11 cellular contexts compared by ENCODE assay signal in genomic region chr9:4301971-4302427, GRCh38. TPM values are rescaled to one million over a fixed set of nuclear protein-coding genes. Genes with fewer than 3 reads are reported as not detected.
DNase-seq lines count a peak whose midpoint lies in the region; ATAC-seq, FAIRE-seq and TF ChIP-seq lines count a peak whose summit lies in the region.
"Had no signal": no experiment of that assay in that cellular context is flagged by ENCODE, and none has a peak within 500 bp of the region (broad histone marks: within the 10 kb centered on the region; RNA-seq: fewer than 3 reads in every experiment).

No MANE protein-coding gene starts in this region.

- TF ChIP-seq CTCF in keratinocyte (optimal IDR thresholded peaks at IDR 0.05 in 1 of 3, IDR thresholded peaks at IDR 0.05 in 1 of 3, conservative IDR thresholded peaks at IDR 0.05 in 1 of 3; ENCODE audit: extremely low read depth in 1 of 3, insufficient read depth in 2 of 3, low read length in 3 of 3) = no peak
- no peak for TF ChIP-seq CTCF in tibial artery (IDR thresholded peaks at IDR 0.05)

- H3K4me3 ChIP-seq in keratinocyte (ENCODE audit: control insufficient read depth in 2 of 3, extremely low read depth in 1 of 3, insufficient read depth in 2 of 3, low read depth in 1 of 3, low read length in 3 of 3) (no peak overlapping the region), tibial artery (no peak overlapping the region)
- H3K4me3 ChIP-seq: suprapubic skin had no signal

- no peaks in the 10 kb centered on the region for H3K9me3 ChIP-seq in keratinocyte (ENCODE audit: control insufficient read depth, low read depth, low read length)
- no peaks in the 10 kb centered on the region for H3K9me3 ChIP-seq in tibial artery
- H3K9me3 ChIP-seq: neutrophil, suprapubic skin had no signal

- H3K36me3 ChIP-seq in keratinocyte (ENCODE audit: control insufficient read depth in 2 of 2, extremely low read depth in 1 of 2, insufficient read depth in 2 of 2, low read length in 2 of 2) = no peaks in the 10 kb centered on the region
- no peaks in the 10 kb centered on the region for H3K36me3 ChIP-seq in tibial artery
- H3K36me3 ChIP-seq: neutrophil, suprapubic skin had no signal

- H3K4me1 ChIP-seq in keratinocyte (ENCODE audit: control insufficient read depth, extremely low read depth, insufficient read depth, low read length) (peaks cover 38% of the 10 kb centered on the region), tibial artery (peaks cover 0 to 36% (median 0%) of the 10 kb centered on the region in 4 donors)

- H4K20me1 ChIP-seq in keratinocyte (ENCODE audit: control insufficient read depth, extremely low read depth, insufficient read depth, low read length) = no peaks in the 10 kb centered on the region

- H3K4me2 ChIP-seq in keratinocyte (ENCODE audit: control insufficient read depth, extremely low read depth, insufficient read depth, low read depth, low read length) = peak overlapping the region; percentile 46

- peak; percentile 23 to 30 for ATAC-seq in activated naive CD4-positive, alpha-beta T cell treated with anti-CD3 and anti-CD28 coated beads, Interleukin-2, amount 50 U/mL, for 72 hours
- ATAC-seq in HG03045 (IDR thresholded peaks at IDR 0.05; ENCODE audit: unreplicated experiment) = no peak

- H3K36me3 Mint-ChIP-seq in activated naive CD4-positive, alpha-beta T cell treated with anti-CD3 and anti-CD28 coated beads, Interleukin-2, amount 50 U/mL, for 72 hours = peaks cover 0 to 16% of the 10 kb centered on the region in 2 donors

- intact Hi-C loops in tibial artery (cut with DNase I; ENCODE audit: low total_unique reads) = no loop called here

- H3K27me3 ChIP-seq in keratinocyte (ENCODE audit: control insufficient read depth, extremely low read depth, insufficient read depth, low read length) (no peaks in the 10 kb centered on the region), tibial artery (no peaks in the 10 kb centered on the region)

- no peak for DNase-seq in activated naive CD4-positive, alpha-beta T cell treated with anti-CD3 and anti-CD28 coated beads, Interleukin-2, amount 50 U/mL, for 72 hours (ENCODE audit: low spot score in 2 of 2)
- no peak for DNase-seq in activated naive CD4-positive, alpha-beta T cell treated with anti-CD3 and anti-CD28 coated beads, Interleukin-2, amount 50 U/mL, for 16 hours
- DNase-seq in astrocyte of the hippocampus (ENCODE audit: low read depth, low spot score) (peak; percentile 94), keratinocyte (ENCODE audit: low read depth, low spot score) (no peak), tibial artery (peak; percentile 83), DMS79 (lab: John Stamatoyannopoulos, UW) (no peak), NCI-H446 (lab: John Stamatoyannopoulos, UW) (no peak)
- DNase-seq: SHP77 treated with DMSO at 0.1 percent for 48 hours had no signal

- H3K79me2 ChIP-seq in keratinocyte (ENCODE audit: control insufficient read depth, insufficient read depth, low read length) = no peaks in the 10 kb centered on the region

- dilution Hi-C loops in keratinocyte (cut with MboI; ENCODE audit: extremely low pct_ligation_motif_present, low sequenced_read_pairs) = no loop called here

- no peaks in the 10 kb centered on the region for H3K9me3 Mint-ChIP-seq in activated naive CD4-positive, alpha-beta T cell treated with anti-CD3 and anti-CD28 coated beads, Interleukin-2, amount 50 U/mL, for 72 hours

- H3K27ac ChIP-seq in keratinocyte (ENCODE audit: control insufficient read depth, insufficient read depth, low read length) = peak overlapping the region; percentile 46
- H3K27ac ChIP-seq in tibial artery = peak overlapping the region in 1 of 2 donors; percentile 96
- H3K27ac ChIP-seq: neutrophil, suprapubic skin had no signal

- H3K27ac Mint-ChIP-seq in activated naive CD4-positive, alpha-beta T cell treated with anti-CD3 and anti-CD28 coated beads, Interleukin-2, amount 50 U/mL, for 72 hours = no peak overlapping the region

- peak; percentile 86 for FAIRE-seq in keratinocyte (lab: Jason Lieb, UNC)

- H3K9ac ChIP-seq in keratinocyte (ENCODE audit: control insufficient read depth, extremely low read depth, insufficient read depth, low read length) = no peak overlapping the region

- peak overlapping the region; percentile 48 for H2AFZ ChIP-seq in keratinocyte (ENCODE audit: control insufficient read depth, low read length)

- H3K9me1 ChIP-seq in keratinocyte (ENCODE audit: control insufficient read depth, extremely low read depth, insufficient read depth, low read length) = no peaks in the 10 kb centered on the region

RNA-seq across cellular contexts. Expression of gene GLIS3, which starts 2.1 kb away (rescaled TPM):
- total RNA-seq in activated naive CD4-positive, alpha-beta T cell treated with anti-CD3 and anti-CD28 coated beads, Interleukin-2, amount 50 U/mL, for 72 hours = 1 to 10 TPM; 2.2 to 6.4 TPM
- polyA plus RNA-seq in keratinocyte = 0.08 to 0.45 TPM (median 0.33 TPM) in 3 replicates
- not detected for polyA plus RNA-seq in keratinocyte (2011; ENCODE audit: low read depth)
- 0.21 and 0.44 TPM in 2 replicates for polyA plus RNA-seq in keratinocyte (2011; cell fraction: cytosol; rRNA removed)
- 0.55 and 1.2 TPM in 2 replicates for polyA plus RNA-seq in keratinocyte (2011; cell fraction: nucleus; rRNA removed)
- 0.06 and 0.58 TPM in 2 replicates for polyA plus RNA-seq in keratinocyte (2012; ENCODE audit: low replicate concordance)
- polyA minus RNA-seq in keratinocyte = 6.4 to 7.5 TPM (median 6.8 TPM) in 3 replicates
- not detected for polyA minus RNA-seq in keratinocyte (2011; cell fraction: cytosol; rRNA and poly(A)+ RNA removed)
- 6.0 and 6.4 TPM in 2 replicates for polyA minus RNA-seq in keratinocyte (2011; cell fraction: nucleus; rRNA and poly(A)+ RNA removed)

Comparison
In these comparisons a context has a peak if more than half of its experiments do, and no peak if none do; other contexts are left out.
1. DNase-seq: peak in astrocyte of the hippocampus (single experiment) and tibial artery (2 of 2); none in activated naive CD4-positive, alpha-beta T cell treated with anti-CD3 and anti-CD28 coated beads, Interleukin-2, amount 50 U/mL, for 72 hours (0 of 2), activated naive CD4-positive, alpha-beta T cell treated with anti-CD3 and anti-CD28 coated beads, Interleukin-2, amount 50 U/mL, for 16 hours (single experiment), keratinocyte (single experiment), DMS79 (single experiment) and NCI-H446 (0 of 2).